ENCODE assay signal across 1 cellular context in the genomic region with DNA sequence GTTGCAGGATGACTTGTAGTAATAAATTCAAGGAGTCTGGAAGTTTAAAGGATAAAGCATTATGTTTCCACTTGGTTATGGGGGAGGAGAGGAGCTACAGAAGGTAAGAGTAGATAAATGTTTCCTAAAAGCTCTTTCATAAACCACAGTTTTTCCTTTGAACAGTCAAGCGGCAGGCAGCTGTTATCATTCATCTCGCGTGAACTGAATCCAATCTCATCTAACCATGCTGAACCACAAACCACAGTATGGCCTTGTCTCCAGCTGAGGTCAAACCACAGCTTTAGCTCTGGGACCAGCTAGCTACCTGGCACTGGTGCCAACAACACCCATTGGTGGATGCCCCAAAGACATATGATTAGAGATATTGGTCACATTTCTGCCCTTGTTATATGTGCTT.
TF ChIP-seq lines count a peak whose summit lies in the region.

No MANE protein-coding gene starts in this region.

TF ChIP-seq in K562, 482 proteins besides CTCF, POLR2A, EP300 and RAD21 (continued from another document):
- TF ChIP-seq, protein P1, sequence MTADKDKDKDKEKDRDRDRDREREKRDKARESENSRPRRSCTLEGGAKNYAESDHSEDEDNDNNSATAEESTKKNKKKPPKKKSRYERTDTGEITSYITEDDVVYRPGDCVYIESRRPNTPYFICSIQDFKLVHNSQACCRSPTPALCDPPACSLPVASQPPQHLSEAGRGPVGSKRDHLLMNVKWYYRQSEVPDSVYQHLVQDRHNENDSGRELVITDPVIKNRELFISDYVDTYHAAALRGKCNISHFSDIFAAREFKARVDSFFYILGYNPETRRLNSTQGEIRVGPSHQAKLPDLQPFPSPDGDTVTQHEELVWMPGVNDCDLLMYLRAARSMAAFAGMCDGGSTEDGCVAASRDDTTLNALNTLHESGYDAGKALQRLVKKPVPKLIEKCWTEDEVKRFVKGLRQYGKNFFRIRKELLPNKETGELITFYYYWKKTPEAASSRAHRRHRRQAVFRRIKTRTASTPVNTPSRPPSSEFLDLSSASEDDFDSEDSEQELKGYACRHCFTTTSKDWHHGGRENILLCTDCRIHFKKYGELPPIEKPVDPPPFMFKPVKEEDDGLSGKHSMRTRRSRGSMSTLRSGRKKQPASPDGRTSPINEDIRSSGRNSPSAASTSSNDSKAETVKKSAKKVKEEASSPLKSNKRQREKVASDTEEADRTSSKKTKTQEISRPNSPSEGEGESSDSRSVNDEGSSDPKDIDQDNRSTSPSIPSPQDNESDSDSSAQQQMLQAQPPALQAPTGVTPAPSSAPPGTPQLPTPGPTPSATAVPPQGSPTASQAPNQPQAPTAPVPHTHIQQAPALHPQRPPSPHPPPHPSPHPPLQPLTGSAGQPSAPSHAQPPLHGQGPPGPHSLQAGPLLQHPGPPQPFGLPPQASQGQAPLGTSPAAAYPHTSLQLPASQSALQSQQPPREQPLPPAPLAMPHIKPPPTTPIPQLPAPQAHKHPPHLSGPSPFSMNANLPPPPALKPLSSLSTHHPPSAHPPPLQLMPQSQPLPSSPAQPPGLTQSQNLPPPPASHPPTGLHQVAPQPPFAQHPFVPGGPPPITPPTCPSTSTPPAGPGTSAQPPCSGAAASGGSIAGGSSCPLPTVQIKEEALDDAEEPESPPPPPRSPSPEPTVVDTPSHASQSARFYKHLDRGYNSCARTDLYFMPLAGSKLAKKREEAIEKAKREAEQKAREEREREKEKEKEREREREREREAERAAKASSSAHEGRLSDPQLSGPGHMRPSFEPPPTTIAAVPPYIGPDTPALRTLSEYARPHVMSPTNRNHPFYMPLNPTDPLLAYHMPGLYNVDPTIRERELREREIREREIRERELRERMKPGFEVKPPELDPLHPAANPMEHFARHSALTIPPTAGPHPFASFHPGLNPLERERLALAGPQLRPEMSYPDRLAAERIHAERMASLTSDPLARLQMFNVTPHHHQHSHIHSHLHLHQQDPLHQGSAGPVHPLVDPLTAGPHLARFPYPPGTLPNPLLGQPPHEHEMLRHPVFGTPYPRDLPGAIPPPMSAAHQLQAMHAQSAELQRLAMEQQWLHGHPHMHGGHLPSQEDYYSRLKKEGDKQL (CRISPR knock-in tag; IDR thresholded peaks at IDR 0.05; ENCODE audit: borderline replicate concordance) = no peak
TF ChIP-seq in K562: peak in this region for 92.
